ENCODE assay signal across 32 cellular contexts in genomic region chr7:103569621-103570305, GRCh38.
"Had no signal": no experiment of that assay in that cellular context is flagged by ENCODE, and none has a peak within 500 bp of the region (broad histone marks: within the 10 kb centered on the region; RNA-seq: fewer than 3 reads in every experiment).

No MANE protein-coding gene starts in this region.

- H3K4me3 Mint-ChIP-seq: activated CD4-positive, alpha-beta T cell treated with anti-CD3 and anti-CD28 coated beads, Interleukin-2, amount 10 ng/mL, durations not matched to agents 24 days and 14 days; activated CD8-positive, alpha-beta T cell treated with anti-CD3 and anti-CD28 coated beads for 36 hours; activated naive CD4-positive, alpha-beta T cell treated with anti-CD3 and anti-CD28 coated beads, Interleukin-2, amount 50 U/mL, for 24 hours; activated naive CD8-positive, alpha-beta T cell treated with anti-CD3 and anti-CD28 coated beads, Interleukin-2, amount 10 ng/mL, durations not matched to agents 7 days and 5 days; activated T-cell treated with anti-CD3 and anti-CD28 coated beads, Interleukin-2, amount 50 U/mL, for 72 hours; T-helper 1 cell treated with Interleukin-12 subunit alpha and Interleukin-12 subunit beta and Interleukin-4 antibody, amounts not matched to agents 30 μg/mL and 1 μg/mL, for 36 hours; T-helper 2 cell treated with Interferon-gamma antibody and Interleukin-4, amounts not matched to agents 5 μg/mL and 100 μg/mL, for 36 hours had no signal

- H3K4me3 ChIP-seq: adrenal gland, body of pancreas, breast epithelium, SJCRH30, SK-N-MC had no signal

- H3K27me3 ChIP-seq: body of pancreas, breast epithelium, SJCRH30 had no signal

- H3K27ac ChIP-seq: adrenal gland, body of pancreas, breast epithelium, KMS-11, SJCRH30, SK-N-MC had no signal

- H3K4me1 Mint-ChIP-seq: activated CD4-positive, alpha-beta T cell treated with anti-CD3 and anti-CD28 coated beads, Interleukin-2, amount 10 ng/mL, durations not matched to agents 24 days and 14 days; activated naive CD4-positive, alpha-beta T cell treated with anti-CD3 and anti-CD28 coated beads, Interleukin-2, amount 50 U/mL, for 24 hours; activated naive CD8-positive, alpha-beta T cell treated with anti-CD3 and anti-CD28 coated beads, Interleukin-2, amount 10 ng/mL, durations not matched to agents 7 days and 5 days had no signal

- H3K9me3 ChIP-seq: adrenal gland, body of pancreas, breast epithelium, SJCRH30 had no signal

- H3K36me3 ChIP-seq: adrenal gland, breast epithelium, SJCRH30 had no signal

- H3K27ac Mint-ChIP-seq: activated CD4-positive, alpha-beta T cell treated with anti-CD3 and anti-CD28 coated beads, Interleukin-2, amount 10 ng/mL, durations not matched to agents 24 days and 14 days; activated CD8-positive, alpha-beta T cell treated with anti-CD3 and anti-CD28 coated beads for 36 hours; activated naive CD4-positive, alpha-beta T cell treated with anti-CD3 and anti-CD28 coated beads, Interleukin-2, amount 50 U/mL, for 24 hours; activated naive CD8-positive, alpha-beta T cell treated with anti-CD3 and anti-CD28 coated beads, Interleukin-2, amount 10 ng/mL, durations not matched to agents 7 days and 5 days; activated T-cell treated with anti-CD3 and anti-CD28 coated beads, Interleukin-2, amount 50 U/mL, for 72 hours; activated T-helper 2 cell treated with anti-CD3 and anti-CD28 coated beads, Interferon-gamma antibody, Interleukin-2, Interleukin-4, amounts not matched to agents 10 μg/mL and 5 μg/mL and 100 μg/mL, durations not matched to agents 14 hours and 24 hours and 36 hours; T-helper 1 cell treated with Interleukin-12 subunit alpha and Interleukin-12 subunit beta and Interleukin-4 antibody, amounts not matched to agents 30 μg/mL and 1 μg/mL, for 36 hours; T-helper 2 cell treated with Interferon-gamma antibody and Interleukin-4, amounts not matched to agents 5 μg/mL and 100 μg/mL, for 36 hours had no signal

- H3K4me2 ChIP-seq: KMS-11 had no signal

- H3K36me3 Mint-ChIP-seq: activated naive CD4-positive, alpha-beta T cell treated with anti-CD3 and anti-CD28 coated beads, Interleukin-2, amount 50 U/mL, for 24 hours; activated naive CD8-positive, alpha-beta T cell treated with anti-CD3 and anti-CD28 coated beads, Interleukin-2, amount 10 ng/mL, durations not matched to agents 7 days and 5 days had no signal

- H3K4me1 ChIP-seq: adrenal gland, body of pancreas, breast epithelium, SJCRH30 had no signal

- DNase-seq: activated CD4-positive, alpha-beta T cell treated with anti-CD3 and anti-CD28 coated beads, Interleukin-2, amount 10 ng/mL, durations not matched to agents 24 days and 14 days; activated CD4-positive, alpha-beta T cell treated with anti-CD3 and anti-CD28 coated beads, Interleukin-2, amount 50 U/mL, for 4 hours; activated CD8-positive, alpha-beta T cell treated with anti-CD3 and anti-CD28 coated beads for 36 hours; activated gamma-delta T cell; activated naive CD4-positive, alpha-beta T cell treated with Interleukin-2 at 50 U/mL for 16 hours; activated naive CD8-positive, alpha-beta T cell treated with anti-CD3 and anti-CD28 coated beads, Interleukin-2, amount 10 ng/mL, durations not matched to agents 7 days and 5 days; activated T-cell treated with anti-CD3 and anti-CD28 coated beads, Interleukin-2, amount 50 U/mL, for 1 hour; activated T-cell treated with anti-CD3 and anti-CD28 coated beads, Interleukin-2, amount 50 U/mL, for 72 hours; adrenal gland; body of pancreas; caudate nucleus; MM.1S; MV-4-11; NCI-H1092; NCI-H1436 treated with DMSO at 0.1 percent for 48 hours; NCI-H1694 treated with DMSO at 0.1 percent for 48 hours; NCI-H2029; NCI-H2107; NCI-H2171; NCI-H510A; NCI-H526; NCI-H748 treated with DMSO at 0.1 percent for 48 hours; OCI-M1; SHP77; SJCRH30 had no signal

- H3K9me3 Mint-ChIP-seq: activated CD4-positive, alpha-beta T cell treated with anti-CD3 and anti-CD28 coated beads, Interleukin-2, amount 10 ng/mL, durations not matched to agents 24 days and 14 days; activated CD8-positive, alpha-beta T cell treated with anti-CD3 and anti-CD28 coated beads for 36 hours; activated naive CD4-positive, alpha-beta T cell treated with anti-CD3 and anti-CD28 coated beads, Interleukin-2, amount 50 U/mL, for 24 hours; activated naive CD8-positive, alpha-beta T cell treated with anti-CD3 and anti-CD28 coated beads, Interleukin-2, amount 10 ng/mL, durations not matched to agents 7 days and 5 days; activated T-cell treated with anti-CD3 and anti-CD28 coated beads, Interleukin-2, amount 50 U/mL, for 72 hours; activated T-helper 2 cell treated with anti-CD3 and anti-CD28 coated beads, Interferon-gamma antibody, Interleukin-2, Interleukin-4, amounts not matched to agents 10 μg/mL and 5 μg/mL and 100 μg/mL, durations not matched to agents 14 hours and 24 hours and 36 hours; T-helper 1 cell treated with Interleukin-12 subunit alpha and Interleukin-12 subunit beta and Interleukin-4 antibody, amounts not matched to agents 30 μg/mL and 1 μg/mL, for 36 hours; T-helper 2 cell treated with Interferon-gamma antibody and Interleukin-4, amounts not matched to agents 5 μg/mL and 100 μg/mL, for 36 hours had no signal
